In genomic region chr10:48800283-48800675, GRCh38 we compare ENCODE assay signal across 9 cellular contexts.
DNase-seq lines count a peak whose midpoint lies in the region; ATAC-seq, FAIRE-seq and TF ChIP-seq lines count a peak whose summit lies in the region.
"Had no signal": no experiment of that assay in that cellular context is flagged by ENCODE, and none has a peak within 500 bp of the region (broad histone marks: within the 10 kb centered on the region; RNA-seq: fewer than 3 reads in every experiment).

No MANE protein-coding gene starts in this region.

- peak; percentile 90 for FAIRE-seq in GM18507 (lab: Jason Lieb, UNC)
- FAIRE-seq in pancreas (lab: Jason Lieb, UNC) = no peak

- peak in 3 of 4 donors; percentile 18 to 70 (median 67) for ATAC-seq in pancreas
- ATAC-seq in HG03280 (IDR thresholded peaks at IDR 0.05; ENCODE audit: unreplicated experiment) = no peak
- no peak for ATAC-seq in HG03469 (IDR thresholded peaks at IDR 0.05; ENCODE audit: unreplicated experiment)

- H3K36me3 ChIP-seq in ascending aorta = no peaks in the 10 kb centered on the region
- H3K36me3 ChIP-seq in pancreas = no peaks in the 10 kb centered on the region

- H3K4me3 ChIP-seq in ascending aorta = no peak overlapping the region
- H3K4me3 ChIP-seq in pancreas = no peak overlapping the region

- 62 to 68% methylated on average over 2 of the region's 2 CpGs for WGBS in pancreas, 2 donors

- H3K9me3 ChIP-seq in ascending aorta = no peaks in the 10 kb centered on the region
- no peaks in the 10 kb centered on the region for H3K9me3 ChIP-seq in pancreas

- intact Hi-C loops in ascending aorta (cut with DNase I) = no loop called here
- intact Hi-C loops in pancreas (cut with DNase I) = no loop called here

- DNase-seq in GM18507 (ENCODE audit: extremely low spot score, insufficient read length, low read depth) (peak; percentile 17), M059J (ENCODE audit: low read depth) (peak; percentile 30), ascending aorta (ENCODE audit: low spot score in 2 of 2) (no peak), pancreas (no peak), SHP77 treated with DMSO at 0.1 percent for 48 hours (lab: John Stamatoyannopoulos, UW) (no peak), LoVo (ENCODE audit: low spot score) (no peak)
- DNase-seq: NCI-H1694 treated with DMSO at 0.1 percent for 48 hours had no signal

- H3K27ac ChIP-seq in ascending aorta (peak overlapping the region; percentile 35 to 45), pancreas (peak overlapping the region in 2 of 4 donors; percentile 39 to 51)

- TF ChIP-seq CTCF in ascending aorta (IDR thresholded peaks at IDR 0.05) (no peak), pancreas (IDR thresholded peaks at IDR 0.05) (no peak)

- H3K4me1 ChIP-seq in ascending aorta (peaks cover 0 to 4% of the 10 kb centered on the region in 2 donors), pancreas (no peaks in the 10 kb centered on the region)

- H3K27me3 ChIP-seq in ascending aorta (no peaks in the 10 kb centered on the region), pancreas (no peaks in the 10 kb centered on the region)

Comparison
In these comparisons a context has a peak if more than half of its experiments do, and no peak if none do; other contexts are left out.
1. DNase-seq: peak in GM18507 (single experiment) and M059J (single experiment); none in ascending aorta (0 of 2), pancreas (0 of 6), SHP77 treated with DMSO at 0.1 percent for 48 hours (single experiment) and LoVo (single experiment).
2. ATAC-seq: peak in pancreas (3 of 4); none in HG03280 (single experiment) and HG03469 (single experiment).